In the genomic region with DNA sequence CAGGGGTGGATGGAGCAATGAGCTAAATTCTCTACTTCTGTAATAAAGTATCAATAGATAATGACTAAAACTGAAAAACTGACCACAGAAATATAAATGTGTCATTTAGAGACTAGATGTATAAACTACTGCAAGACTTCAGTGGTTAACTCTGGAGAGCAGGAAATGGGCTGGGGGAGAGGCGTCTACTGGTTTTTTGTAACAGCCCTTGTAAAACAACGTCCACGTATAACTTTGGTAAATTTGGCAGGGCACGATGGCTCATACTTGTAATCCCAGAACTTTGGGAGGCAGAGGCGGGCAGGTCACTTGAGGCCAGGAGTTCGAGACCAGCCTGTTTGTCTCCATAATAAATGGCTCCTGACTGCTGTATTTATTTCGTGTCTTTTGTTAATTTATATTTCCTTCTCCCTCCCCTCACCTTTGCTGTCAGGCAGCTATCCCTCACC, we compare ENCODE assay signal across 1 cellular context.
TF ChIP-seq lines count a peak whose summit lies in the region.

No MANE protein-coding gene starts in this region.

TF ChIP-seq in IMR-90, 13 proteins besides CTCF, POLR2A, EP300 and RAD21:
- TF ChIP-seq FOS (IDR thresholded peaks at IDR 0.05; ENCODE audit: low read depth, low read length) (no peak), NFE2L2 (IDR thresholded peaks at IDR 0.05; ENCODE audit: low read depth, low read length) (no peak), MAFK (IDR thresholded peaks at IDR 0.05; ENCODE audit: low read depth, low read length) (no peak), RFX5 (IDR thresholded peaks at IDR 0.05; ENCODE audit: low read depth, low read length) (no peak), MAZ (IDR thresholded peaks at IDR 0.05; ENCODE audit: borderline replicate concordance, low read depth, low read length) (no peak), CEBPB (IDR thresholded peaks at IDR 0.05; ENCODE audit: low read depth, low read length) (no peak; the same call in 1 of the 2 replicates), RCOR1 (IDR thresholded peaks at IDR 0.05; ENCODE audit: insufficient replicate concordance, low read length) (no peak), MXI1 (IDR thresholded peaks at IDR 0.05; ENCODE audit: borderline replicate concordance, low read depth, low read length) (no peak), SMC3 (IDR thresholded peaks at IDR 0.05; ENCODE audit: low read depth, low read length) (no peak), CHD1 (IDR thresholded peaks at IDR 0.05; ENCODE audit: low read depth, low read length) (no peak), BHLHE40 (IDR thresholded peaks at IDR 0.05; ENCODE audit: low read depth, low read length) (no peak)
- TF ChIP-seq, protein P1, sequence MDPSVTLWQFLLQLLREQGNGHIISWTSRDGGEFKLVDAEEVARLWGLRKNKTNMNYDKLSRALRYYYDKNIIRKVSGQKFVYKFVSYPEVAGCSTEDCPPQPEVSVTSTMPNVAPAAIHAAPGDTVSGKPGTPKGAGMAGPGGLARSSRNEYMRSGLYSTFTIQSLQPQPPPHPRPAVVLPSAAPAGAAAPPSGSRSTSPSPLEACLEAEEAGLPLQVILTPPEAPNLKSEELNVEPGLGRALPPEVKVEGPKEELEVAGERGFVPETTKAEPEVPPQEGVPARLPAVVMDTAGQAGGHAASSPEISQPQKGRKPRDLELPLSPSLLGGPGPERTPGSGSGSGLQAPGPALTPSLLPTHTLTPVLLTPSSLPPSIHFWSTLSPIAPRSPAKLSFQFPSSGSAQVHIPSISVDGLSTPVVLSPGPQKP (IDR thresholded peaks at IDR 0.05; ENCODE audit: borderline replicate concordance, low read depth, low read length) = no peak
- TF ChIP-seq, protein P2, sequence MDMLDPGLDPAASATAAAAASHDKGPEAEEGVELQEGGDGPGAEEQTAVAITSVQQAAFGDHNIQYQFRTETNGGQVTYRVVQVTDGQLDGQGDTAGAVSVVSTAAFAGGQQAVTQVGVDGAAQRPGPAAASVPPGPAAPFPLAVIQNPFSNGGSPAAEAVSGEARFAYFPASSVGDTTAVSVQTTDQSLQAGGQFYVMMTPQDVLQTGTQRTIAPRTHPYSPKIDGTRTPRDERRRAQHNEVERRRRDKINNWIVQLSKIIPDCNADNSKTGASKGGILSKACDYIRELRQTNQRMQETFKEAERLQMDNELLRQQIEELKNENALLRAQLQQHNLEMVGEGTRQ (IDR thresholded peaks at IDR 0.05; ENCODE audit: low read depth, low read length) = no peak
